Comparison of ENCODE assay signal across 9 cellular contexts in genomic region chr14:23559010-23559920, GRCh38. TPM values are rescaled to one million over a fixed set of nuclear protein-coding genes. Genes with fewer than 3 reads are reported as not detected.
DNase-seq lines count a peak whose midpoint lies in the region; ATAC-seq and TF ChIP-seq lines count a peak whose summit lies in the region.
"Had no signal": no experiment of that assay in that cellular context is flagged by ENCODE, and none has a peak within 500 bp of the region (broad histone marks: within the 10 kb centered on the region; RNA-seq: fewer than 3 reads in every experiment).

No MANE protein-coding gene starts in this region.

- peak; percentile 70 for TF ChIP-seq RAD21 in HCT116 (IDR thresholded peaks at IDR 0.05; ENCODE audit: low read depth)

- H3K9me3 ChIP-seq in HCT116 (ENCODE audit: control insufficient read depth in 1 of 2, insufficient read depth in 1 of 2, low read depth in 1 of 2, low read length in 2 of 2) (no peaks in the 10 kb centered on the region), left ventricle myocardium inferior (replicated peaks) (no peaks in the 10 kb centered on the region)

- TF ChIP-seq CTCF in AG10803 (conservative IDR thresholded peaks at IDR 0.05; ENCODE audit: low read length) (peak; percentile 88), HCT116 (IDR thresholded peaks at IDR 0.05 in 2 of 3, conservative IDR thresholded peaks at IDR 0.05 in 1 of 3; ENCODE audit: borderline replicate concordance in 1 of 3, insufficient read depth in 1 of 3, low read depth in 2 of 3, low read length in 2 of 3) (peak; percentile 73 to 99 (median 98)), left ventricle myocardium inferior (IDR thresholded peaks at IDR 0.05; ENCODE audit: borderline replicate concordance) (peak; percentile 86)

- H3K27me3 ChIP-seq in HCT116 (ENCODE audit: insufficient read depth, low read length) (no peaks in the 10 kb centered on the region), left ventricle myocardium inferior (ENCODE audit: low read depth) (no peaks in the 10 kb centered on the region)

- RAD21 ChIA-PET in HCT116 (lab: Charles Lee; ENCODE audit: low non-redundant PET in 1 of 2, low total read pairs in 2 of 2, uncharacterized antibody in 2 of 2, unreplicated experiment in 2 of 2), result no interaction called here

- H3K4me2 ChIP-seq in HCT116 (ENCODE audit: low read length), result no peak overlapping the region

- ATAC-seq in HCT116, result no peak
- ATAC-seq in HG03039 (IDR thresholded peaks at IDR 0.05; ENCODE audit: unreplicated experiment), result no peak
- ATAC-seq in HG02588 (IDR thresholded peaks at IDR 0.05; ENCODE audit: unreplicated experiment), result no peak

- no peaks in the 10 kb centered on the region for H4K20me1 ChIP-seq in HCT116 (ENCODE audit: insufficient read depth)

- CTCF ChIA-PET in HCT116 (lab: Charles Lee), result interaction anchor here (0.7 to 6.0 kb wide), 10 partner anchors 9 to 439 kb away, joined by 3 to 69 read pairs (median 4); partner anchors contain the start of genes AP1G2 and PABPN1

- no peak for TF ChIP-seq POLR2A in HCT116 (IDR thresholded peaks at IDR 0.05; ENCODE audit: borderline replicate concordance, extremely low read depth, insufficient read depth, insufficient read length)

- POLR2A ChIA-PET in HCT116 (lab: Charles Lee), result no interaction called here

- intact Hi-C loops in HCT116 (cut with micrococcal nuclease), result loop anchor here (1.0 to 5.0 kb wide), 2 partner anchors 231 to 292 kb away; no protein-coding TSS in a partner anchor
- intact Hi-C loops in left ventricle myocardium inferior (cut with micrococcal nuclease), result no loop called here

- H2AFZ ChIP-seq in HCT116 (ENCODE audit: low read depth, low read length, poor library complexity, severe bottlenecking), result no peak overlapping the region

- peaks cover 6% of the 10 kb centered on the region; the same call in 1 of the 2 replicates for H3K79me2 ChIP-seq in HCT116 (ENCODE audit: insufficient read depth, low read length)

- H3K4me3 ChIP-seq in AG10803 (ENCODE audit: low read length) (no peak overlapping the region), HCT116 (replicated peaks in 1 of 2; ENCODE audit: low read depth in 1 of 2, low read length in 2 of 2) (no peak overlapping the region), left ventricle myocardium inferior (no peak overlapping the region)
- H3K4me3 ChIP-seq: skin epidermis had no signal

- H3K27ac ChIP-seq in HCT116 (ENCODE audit: low read depth, low read length) (no peak overlapping the region), left ventricle myocardium inferior (replicated peaks) (no peak overlapping the region)
- H3K27ac ChIP-seq: skin epidermis had no signal

- DNase-seq in AG10803 (ENCODE audit: low read depth), result peak; percentile 56
- DNase-seq in HCT116 (ENCODE audit: low read depth, low spot score), result no peak
- DNase-seq in RKO (ENCODE audit: low spot score), result peak; percentile 70
- peak; percentile 73 for DNase-seq in activated naive CD4-positive, alpha-beta T cell treated with Interleukin-2 at 50 U/mL for 16 hours
- DNase-seq in left ventricle myocardium inferior, result peak; percentile 54
- DNase-seq in stimulated activated CD4-positive, alpha-beta T cell treated with anti-CD3 and anti-CD28 coated beads, Interleukin-1b, Interleukin-23, amount 100 ng/mL, for 1 hour (ENCODE audit: low read depth in 2 of 2), result peak; percentile 28 to 50

- peaks cover 5 to 18% of the 10 kb centered on the region in 2 experiments; a peak in 2 of 4 replicates for H3K4me1 ChIP-seq in HCT116 (ENCODE audit: control insufficient read depth in 1 of 2, insufficient read depth in 2 of 2, low read length in 2 of 2)
- peaks cover 35% of the 10 kb centered on the region for H3K4me1 ChIP-seq in left ventricle myocardium inferior

- BruUV-seq in HCT116 (replicated peaks; lab: Mats Ljungman, UMichigan), result no TSS peak

- peaks cover 16 to 22% of the 10 kb centered on the region in 2 experiments; a peak in 3 of 4 replicates for H3K36me3 ChIP-seq in HCT116 (ENCODE audit: control insufficient read depth in 1 of 2, insufficient read depth in 2 of 2, low read length in 2 of 2)
- peaks cover 23% of the 10 kb centered on the region for H3K36me3 ChIP-seq in left ventricle myocardium inferior

- no peaks in the 10 kb centered on the region for H3K9me2 ChIP-seq in HCT116 (ENCODE audit: insufficient read depth)

- no peak overlapping the region for H3K9ac ChIP-seq in HCT116 (ENCODE audit: low read length)

TF ChIP-seq in HCT116, 20 proteins besides CTCF, POLR2A, EP300 and RAD21:
- TF ChIP-seq FOSL1 (IDR thresholded peaks at IDR 0.05; ENCODE audit: low read depth), result no peak
- TF ChIP-seq CBX3 (IDR thresholded peaks at IDR 0.05; ENCODE audit: low read depth), result no peak
- TF ChIP-seq, protein P1, sequence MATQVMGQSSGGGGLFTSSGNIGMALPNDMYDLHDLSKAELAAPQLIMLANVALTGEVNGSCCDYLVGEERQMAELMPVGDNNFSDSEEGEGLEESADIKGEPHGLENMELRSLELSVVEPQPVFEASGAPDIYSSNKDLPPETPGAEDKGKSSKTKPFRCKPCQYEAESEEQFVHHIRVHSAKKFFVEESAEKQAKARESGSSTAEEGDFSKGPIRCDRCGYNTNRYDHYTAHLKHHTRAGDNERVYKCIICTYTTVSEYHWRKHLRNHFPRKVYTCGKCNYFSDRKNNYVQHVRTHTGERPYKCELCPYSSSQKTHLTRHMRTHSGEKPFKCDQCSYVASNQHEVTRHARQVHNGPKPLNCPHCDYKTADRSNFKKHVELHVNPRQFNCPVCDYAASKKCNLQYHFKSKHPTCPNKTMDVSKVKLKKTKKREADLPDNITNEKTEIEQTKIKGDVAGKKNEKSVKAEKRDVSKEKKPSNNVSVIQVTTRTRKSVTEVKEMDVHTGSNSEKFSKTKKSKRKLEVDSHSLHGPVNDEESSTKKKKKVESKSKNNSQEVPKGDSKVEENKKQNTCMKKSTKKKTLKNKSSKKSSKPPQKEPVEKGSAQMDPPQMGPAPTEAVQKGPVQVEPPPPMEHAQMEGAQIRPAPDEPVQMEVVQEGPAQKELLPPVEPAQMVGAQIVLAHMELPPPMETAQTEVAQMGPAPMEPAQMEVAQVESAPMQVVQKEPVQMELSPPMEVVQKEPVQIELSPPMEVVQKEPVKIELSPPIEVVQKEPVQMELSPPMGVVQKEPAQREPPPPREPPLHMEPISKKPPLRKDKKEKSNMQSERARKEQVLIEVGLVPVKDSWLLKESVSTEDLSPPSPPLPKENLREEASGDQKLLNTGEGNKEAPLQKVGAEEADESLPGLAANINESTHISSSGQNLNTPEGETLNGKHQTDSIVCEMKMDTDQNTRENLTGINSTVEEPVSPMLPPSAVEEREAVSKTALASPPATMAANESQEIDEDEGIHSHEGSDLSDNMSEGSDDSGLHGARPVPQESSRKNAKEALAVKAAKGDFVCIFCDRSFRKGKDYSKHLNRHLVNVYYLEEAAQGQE (IDR thresholded peaks at IDR 0.05; ENCODE audit: low read depth), result no peak
- no peak for TF ChIP-seq EZH2phosphoT487 (IDR thresholded peaks at IDR 0.05; ENCODE audit: borderline replicate concordance)
- TF ChIP-seq SP1 (IDR thresholded peaks at IDR 0.05; ENCODE audit: low read depth), result no peak
- TF ChIP-seq TCF7L2 (IDR thresholded peaks at IDR 0.05; ENCODE audit: borderline replicate concordance, extremely low read depth, insufficient read depth, insufficient read length), result no peak
- TF ChIP-seq MAX (IDR thresholded peaks at IDR 0.05), result no peak
- TF ChIP-seq JUND (IDR thresholded peaks at IDR 0.05), result no peak
- TF ChIP-seq EGR1 (IDR thresholded peaks at IDR 0.05; ENCODE audit: low read depth), result no peak
- no peak for TF ChIP-seq ZFX (IDR thresholded peaks at IDR 0.05)

RNA-seq across cellular contexts. Expression of gene THTPA, which starts 3.2 kb away (rescaled TPM):
- total RNA-seq in HCT116 (2021; ENCODE audit: unreplicated experiment) (5.8 TPM), left ventricle myocardium inferior (17.2 TPM)
- polyA plus RNA-seq in HCT116 (2012), result 3.8 and 4.4 TPM in 2 replicates

RNA-seq across cellular contexts. Expression of gene ZFHX2, which starts 7.7 kb away (rescaled TPM):
- 3.6 TPM for total RNA-seq in HCT116 (2021; ENCODE audit: unreplicated experiment)
- 0.79 and 0.82 TPM in 2 replicates for polyA plus RNA-seq in HCT116 (2012)
- total RNA-seq in left ventricle myocardium inferior, result 0.74 TPM

RNA-seq across cellular contexts. Expression of gene AP1G2, which starts 8.3 kb away (rescaled TPM):
- total RNA-seq in HCT116 (2021; ENCODE audit: unreplicated experiment), result 155 TPM
- 135 and 138 TPM in 2 replicates for polyA plus RNA-seq in HCT116 (2012)
- 10.4 TPM for total RNA-seq in left ventricle myocardium inferior

RNA-seq across cellular contexts. Expression of gene JPH4, which starts 19.3 kb away (rescaled TPM):
- total RNA-seq in HCT116 (2021; ENCODE audit: unreplicated experiment) (0.15 TPM), left ventricle myocardium inferior (0.19 TPM)
- 0.01 TPM in 1 of 2 replicates, not detected in the other for polyA plus RNA-seq in HCT116 (2012)

Comparison
In these comparisons a context has a peak if more than half of its experiments do, and no peak if none do; other contexts are left out.
1. RNA of gene AP1G2, which starts 8.3 kb away (total RNA-seq): 155 TPM in HCT116 (single experiment); 10.4 TPM in left ventricle myocardium inferior (single experiment); every median in the first group is over 10 times any median in the second.
2. Peak in every context shown above with its lines, with median percentiles within 50 percentile points of each other: CTCF ChIP-seq.